In the genomic region with DNA sequence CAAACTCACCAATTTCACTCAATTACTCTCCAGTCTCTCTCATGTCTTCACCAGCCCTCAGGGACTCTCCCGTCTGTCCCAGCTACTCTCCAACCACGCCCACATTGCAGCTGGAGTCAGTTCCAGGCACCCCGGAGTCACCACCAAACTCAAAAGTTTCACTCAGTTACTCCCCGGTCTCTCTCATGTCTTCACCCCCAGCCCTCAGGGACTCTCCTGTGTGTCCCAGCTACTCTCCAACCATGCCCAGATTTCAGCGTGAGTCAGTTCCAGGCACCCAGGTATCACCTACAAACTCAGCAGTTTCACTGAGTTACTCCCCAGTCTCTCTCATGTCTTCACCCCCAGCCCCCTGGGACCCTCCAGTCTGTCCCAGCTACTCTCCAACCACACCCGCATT, we compare ENCODE assay signal across 7 cellular contexts.
DNase-seq lines count a peak whose midpoint lies in the region; ATAC-seq and TF ChIP-seq lines count a peak whose summit lies in the region.
"Not testable (repeated sequence)": the region's sequence is repeated elsewhere in the genome, so short reads cannot be mapped to it uniquely, and the experiment has no call there.

No MANE protein-coding gene starts in this region.

- not testable (repeated sequence) for H3K36me3 Mint-ChIP-seq in Caco-2 (ENCODE audit: insufficient read depth, unreplicated experiment); activated B cell treated with CpG ODN at 0.5 μM for 24 hours (ENCODE audit: low read depth)
- H3K36me3 Mint-ChIP-seq in endothelial cell (ENCODE audit: low read depth, unreplicated experiment) = peaks cover 53% of the 10 kb centered on the region
- H3K36me3 Mint-ChIP-seq in neural progenitor cell = peaks cover 13% of the 10 kb centered on the region

- not testable (repeated sequence) for H3K79me2 ChIP-seq in neural progenitor cell (ENCODE audit: low read depth)

- H3F3A ChIP-seq in neural progenitor cell (ENCODE audit: low read depth) = not testable (repeated sequence)

- not testable (repeated sequence) for H3K27ac Mint-ChIP-seq in Caco-2 (ENCODE audit: unreplicated experiment); activated B cell treated with CpG ODN at 0.5 μM for 24 hours; neural progenitor cell
- H3K27ac Mint-ChIP-seq in endothelial cell (ENCODE audit: unreplicated experiment) = peak overlapping the region; percentile 11

- not testable (repeated sequence) for TF ChIP-seq CTCF in Caco-2 (IDR thresholded peaks at IDR 0.05; ENCODE audit: insufficient read depth in 1 of 2, low read depth in 1 of 2, low read length in 1 of 2, severe bottlenecking in 1 of 2, unreplicated experiment in 1 of 2); activated B cell treated with CpG ODN at 0.5 μM for 24 hours (IDR thresholded peaks at IDR 0.05); endothelial cell (IDR thresholded peaks at IDR 0.05; ENCODE audit: unreplicated experiment); left lung (IDR thresholded peaks at IDR 0.05); neural progenitor cell (IDR thresholded peaks at IDR 0.05)

- DNase-seq in Caco-2 = peak; percentile 41 to 67
- DNase-seq in activated B cell treated with CpG ODN at 0.5 μM for 24 hours = peak; percentile 25
- DNase-seq in activated effector memory CD4-positive, alpha-beta T cell treated with anti-CD3 and anti-CD28 coated beads, Interleukin-2, amount 50 U/mL, for 16 hours = peak; percentile 61
- not testable (repeated sequence) for DNase-seq in endothelial cell (ENCODE audit: low spot score)
- peak; percentile 36 to 86 for DNase-seq in left lung
- peak; percentile 4 for DNase-seq in neural progenitor cell (ENCODE audit: low spot score)
- DNase-seq in stimulated activated CD4-positive, alpha-beta T cell treated with anti-CD3 and anti-CD28 coated beads, Interleukin-4, amount 100 ng/mL, for 24 hours = peak; percentile 7

- H3K27me3 ChIP-seq in Caco-2 (replicated peaks; ENCODE audit: control insufficient read depth, insufficient read depth, low read length); neural progenitor cell: not testable (repeated sequence)
- peaks cover 0 to 15% of the 10 kb centered on the region in 2 donors for H3K27me3 ChIP-seq in left lung

- ATAC-seq in activated B cell treated with CpG ODN at 0.5 μM for 24 hours (ENCODE audit: low read depth); left lung: not testable (repeated sequence)

- H3K9ac ChIP-seq in neural progenitor cell = not testable (repeated sequence)

- H3K9me3 ChIP-seq in Caco-2 = peaks cover 29% of the 10 kb centered on the region
- H3K9me3 ChIP-seq in left lung = peaks cover 3 to 63% of the 10 kb centered on the region in 2 donors
- peaks cover 46% of the 10 kb centered on the region for H3K9me3 ChIP-seq in neural progenitor cell (ENCODE audit: low read depth)

- H3K4me3 ChIP-seq in Caco-2 (ENCODE audit: low read depth, low read length); left lung; neural progenitor cell: not testable (repeated sequence)

- H3K9me3 Mint-ChIP-seq in Caco-2 (ENCODE audit: unreplicated experiment) (peaks cover 45% of the 10 kb centered on the region), activated B cell treated with CpG ODN at 0.5 μM for 24 hours (peaks cover 28% of the 10 kb centered on the region), endothelial cell (ENCODE audit: unreplicated experiment) (peaks cover 75% of the 10 kb centered on the region), neural progenitor cell (peaks cover 71% of the 10 kb centered on the region)

- not testable (repeated sequence) for H3K4me1 ChIP-seq in Caco-2, left lung, neural progenitor cell

- not testable (repeated sequence) for H3K27ac ChIP-seq in left lung, neural progenitor cell

- not testable (repeated sequence) for H3K4me3 Mint-ChIP-seq in Caco-2 (ENCODE audit: unreplicated experiment); activated B cell treated with CpG ODN at 0.5 μM for 24 hours; endothelial cell (ENCODE audit: unreplicated experiment); neural progenitor cell

- not testable (repeated sequence) for H3K4me2 ChIP-seq in neural progenitor cell

- not testable (repeated sequence) for H3K27me3 Mint-ChIP-seq in Caco-2 (ENCODE audit: insufficient read depth, unreplicated experiment); activated B cell treated with CpG ODN at 0.5 μM for 24 hours
- H3K27me3 Mint-ChIP-seq in endothelial cell (ENCODE audit: unreplicated experiment) = peaks cover 45% of the 10 kb centered on the region
- peaks cover 16% of the 10 kb centered on the region for H3K27me3 Mint-ChIP-seq in neural progenitor cell (ENCODE audit: insufficient read depth, low read depth)

- intact Hi-C loops in Caco-2 (cut with micrococcal nuclease; ENCODE audit: unreplicated experiment); activated B cell treated with CpG ODN at 0.5 μM for 24 hours (cut with micrococcal nuclease); left lung (cut with DNase I): not testable (repeated sequence)

- not testable (repeated sequence) for H3K4me1 Mint-ChIP-seq in Caco-2 (ENCODE audit: low read depth, unreplicated experiment); activated B cell treated with CpG ODN at 0.5 μM for 24 hours; endothelial cell (ENCODE audit: unreplicated experiment); neural progenitor cell

- CTCF ChIA-PET in Caco-2 (lab: Charles Lee); activated B cell treated with CpG ODN at 0.5 μM for 24 hours (lab: Charles Lee): not testable (repeated sequence)

- H3K36me3 ChIP-seq in Caco-2 (ENCODE audit: control insufficient read depth, insufficient read depth, low read length); left lung; neural progenitor cell: not testable (repeated sequence)

- BruUV-seq in Caco-2 (replicated peaks; lab: Mats Ljungman, UMichigan) = not testable (repeated sequence)

- not testable (repeated sequence) for H2AFZ ChIP-seq in neural progenitor cell (replicated peaks)

- POLR2A ChIA-PET in Caco-2 (lab: Charles Lee); activated B cell treated with CpG ODN at 0.5 μM for 24 hours (lab: Charles Lee): not testable (repeated sequence)

- not testable (repeated sequence) for H4K20me1 ChIP-seq in neural progenitor cell (ENCODE audit: low read depth)
